ENCODE assay signal across 8 cellular contexts in genomic region chr13:77737583-77738200, GRCh38. TPM values are rescaled to one million over a fixed set of nuclear protein-coding genes. Genes with fewer than 3 reads are reported as not detected.
DNase-seq lines count a peak whose midpoint lies in the region; ATAC-seq, FAIRE-seq and TF ChIP-seq lines count a peak whose summit lies in the region.
"Had no signal": no experiment of that assay in that cellular context is flagged by ENCODE, and none has a peak within 500 bp of the region (broad histone marks: within the 10 kb centered on the region; RNA-seq: fewer than 3 reads in every experiment).

No MANE protein-coding gene starts in this region.

- intact Hi-C loops in GM12878 (cut with micrococcal nuclease; ENCODE audit: unreplicated experiment) = no loop called here

- FAIRE-seq in GM12878 (lab: Jason Lieb, UNC) = no peak

- ATAC-seq in GM18907 (IDR thresholded peaks at IDR 0.05; ENCODE audit: unreplicated experiment) (peak; percentile 91), GM21367 (IDR thresholded peaks at IDR 0.05; ENCODE audit: unreplicated experiment) (peak; percentile 53), HG03039 (IDR thresholded peaks at IDR 0.05; ENCODE audit: unreplicated experiment) (peak; percentile 93), GM12878 (peak; percentile 77)

- TF ChIP-seq POLR2A in GM12878 (IDR thresholded peaks at IDR 0.05; ENCODE audit: low read depth, low read length) = no peak

- peaks cover 0 to 3% of the 10 kb centered on the region in 2 experiments; a peak in 3 of 4 replicates for H3K36me3 ChIP-seq in GM12878 (ENCODE audit: control insufficient read depth in 2 of 2, insufficient read depth in 2 of 2, low read length in 1 of 2)

- no peak for TF ChIP-seq CTCF in GM12878 (IDR thresholded peaks at IDR 0.05 in 2 of 3, conservative IDR thresholded peaks at IDR 0.05 in 1 of 3; ENCODE audit: control insufficient read depth in 2 of 3, extremely low read depth in 1 of 3, insufficient read depth in 1 of 3, low read depth in 3 of 3, low read length in 3 of 3)

- WGBS in GM12878 (ENCODE audit: insufficient coverage, insufficient replicate concordance, low lambda C conversion rate, missing lambda C conversion rate) = 45% methylated on average over 2 of the region's 2 CpGs

- no TSS peak for BruUV-seq in GM12878 (replicated peaks; lab: Mats Ljungman, UMichigan)

- TF ChIP-seq EP300 in GM12878 (IDR thresholded peaks at IDR 0.05; ENCODE audit: borderline replicate concordance in 1 of 2, control insufficient read depth in 1 of 2, low read depth in 2 of 2, low read length in 2 of 2) = no peak

- H2AFZ ChIP-seq in GM12878 (ENCODE audit: control insufficient read depth, low read depth, low read length) = no peak overlapping the region

- no peak overlapping the region for H3K9ac ChIP-seq in GM12878 (ENCODE audit: control insufficient read depth, insufficient read depth, low read length)

- no peaks in the 10 kb centered on the region for H3K27me3 ChIP-seq in GM12878 (replicated peaks in 1 of 2; ENCODE audit: control insufficient read depth in 2 of 2, insufficient read depth in 2 of 2, low read length in 1 of 2)

- no peaks in the 10 kb centered on the region for H3K9me3 ChIP-seq in GM12878 (replicated peaks; ENCODE audit: control insufficient read depth, insufficient read depth, low read length)

- H3K79me2 ChIP-seq in GM12878 (ENCODE audit: control insufficient read depth, insufficient read depth, low read length) = no peaks in the 10 kb centered on the region

- RAD21 ChIA-PET in GM12878 (lab: Charles Lee; ENCODE audit: unreplicated experiment) = interaction anchor here (1.1 kb wide), 1 partner anchor 36 kb away, joined by 3 read pairs; no protein-coding TSS in a partner anchor

- SMC1A ChIA-PET in GM12878 (lab: Charles Lee; ENCODE audit: uncharacterized antibody, unreplicated experiment) = interaction anchor here (0.6 to 1.3 kb wide), 7 partner anchors 7 to 144 kb away, joined by 3 to 4 read pairs (median 3); no protein-coding TSS in a partner anchor

- no peaks in the 10 kb centered on the region for H4K20me1 ChIP-seq in GM12878 (ENCODE audit: control insufficient read depth, insufficient read depth)

- no peak overlapping the region for H3K4me2 ChIP-seq in GM12878 (ENCODE audit: control insufficient read depth, insufficient read depth)

- POLR2A ChIA-PET in GM12878 (lab: Charles Lee) = interaction anchor here (1.0 kb wide), 1 partner anchor 11 kb away, joined by 6 read pairs; no protein-coding TSS in a partner anchor

- no peak for TF ChIP-seq RAD21 in GM12878 (IDR thresholded peaks at IDR 0.05; ENCODE audit: insufficient read depth, low read depth, low read length)

- CTCF ChIA-PET in GM12878 (lab: Yijun Ruan, JAX) = interaction anchor here (0.7 to 1.1 kb wide), 5 partner anchors 13 to 245 kb away, joined by 3 to 4 read pairs (median 3); no protein-coding TSS in a partner anchor

- no peak overlapping the region for H3K4me3 ChIP-seq in GM12878

- DNase-seq in GM12878 (ENCODE audit: low read depth, low spot score) = no peak
- no peak for DNase-seq in SW 1271 (lab: John Stamatoyannopoulos, UW)
- DNase-seq in central memory CD4-positive, alpha-beta T cell = no peak
- DNase-seq in SIG-M5 (lab: John Stamatoyannopoulos, UW) = no peak
- DNase-seq: KG1 had no signal

- H3K4me1 ChIP-seq in GM12878 (ENCODE audit: control insufficient read depth, insufficient read depth, low read length) = no peaks in the 10 kb centered on the region

- no peak overlapping the region for H3K27ac ChIP-seq in GM12878 (ENCODE audit: control insufficient read depth, insufficient read depth)

- in situ Hi-C loops in GM12878 (cut with MboI) = no loop called here

TF ChIP-seq in GM12878, 131 proteins besides CTCF, POLR2A, EP300 and RAD21:
- peak; percentile 27; the same call in 1 of the 2 replicates for TF ChIP-seq JUNB (IDR thresholded peaks at IDR 0.05)
- TF ChIP-seq NFIC (IDR thresholded peaks at IDR 0.05; ENCODE audit: low read depth, low read length) = peak; percentile 24; the same call in 1 of the 2 replicates
- TF ChIP-seq CREB1 (IDR thresholded peaks at IDR 0.05; ENCODE audit: low read depth) = 0 out of 2 replicates have a peak, but pooled peaks have one; percentile 22
- TF ChIP-seq, protein P1, sequence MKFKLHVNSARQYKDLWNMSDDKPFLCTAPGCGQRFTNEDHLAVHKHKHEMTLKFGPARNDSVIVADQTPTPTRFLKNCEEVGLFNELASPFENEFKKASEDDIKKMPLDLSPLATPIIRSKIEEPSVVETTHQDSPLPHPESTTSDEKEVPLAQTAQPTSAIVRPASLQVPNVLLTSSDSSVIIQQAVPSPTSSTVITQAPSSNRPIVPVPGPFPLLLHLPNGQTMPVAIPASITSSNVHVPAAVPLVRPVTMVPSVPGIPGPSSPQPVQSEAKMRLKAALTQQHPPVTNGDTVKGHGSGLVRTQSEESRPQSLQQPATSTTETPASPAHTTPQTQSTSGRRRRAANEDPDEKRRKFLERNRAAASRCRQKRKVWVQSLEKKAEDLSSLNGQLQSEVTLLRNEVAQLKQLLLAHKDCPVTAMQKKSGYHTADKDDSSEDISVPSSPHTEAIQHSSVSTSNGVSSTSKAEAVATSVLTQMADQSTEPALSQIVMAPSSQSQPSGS (IDR thresholded peaks at IDR 0.05; ENCODE audit: low read length) = 0 out of 2 replicates have a peak, but pooled peaks have one; percentile 16
- TF ChIP-seq MTA2 (IDR thresholded peaks at IDR 0.05; ENCODE audit: low read depth) = no peak

RNA-seq across cellular contexts. Expression of gene SLAIN1, which starts 40.2 kb away (rescaled TPM):
- 77.0 and 94.9 TPM in 2 replicates for total RNA-seq in GM12878 (2013; cell fraction: nucleolus; rRNA removed)
- total RNA-seq in GM12878 (2014; rRNA removed) = 72.5 and 88.7 TPM in 2 replicates
- total RNA-seq in GM12878 (2014; rRNA removed; fragmentation: Illumina TruSeq; extraction: Trizol) = 85.2 and 86.5 TPM in 2 replicates
- total RNA-seq in GM12878 (2021) = 57.3 and 58.5 TPM in 2 replicates
- polyA plus RNA-seq in GM12878 (2011; ENCODE audit: low read depth) = 23.5 TPM
- 140 and 174 TPM in 2 replicates for polyA plus RNA-seq in GM12878 (2011; rRNA removed)
- 64.7 and 76.5 TPM in 2 replicates for polyA plus RNA-seq in GM12878 (2011; cell fraction: cytosol; rRNA removed)
- 54.6 and 60.5 TPM in 2 replicates for polyA plus RNA-seq in GM12878 (2011; cell fraction: nucleus; rRNA removed)
- polyA plus RNA-seq in GM12878 (2012) = 24.1 and 36.5 TPM in 2 replicates
- polyA plus RNA-seq in GM12878 (2014; fragmentation: Illumina TruSeq; extraction: Trizol) = 98.4 and 167 TPM in 2 replicates
- 10 to 100 TPM; 26.8 to 35.1 TPM for polyA plus RNA-seq in GM12878 (2014; fragmentation: Nextera tagmentation; extraction: Ambion mirVana)
- 45.1 and 56.6 TPM in 2 replicates for polyA plus RNA-seq in GM12878 (2014; rRNA removed)
- 10 to 100 TPM; 11.9 to 12.3 TPM for polyA plus RNA-seq in GM12878 (2016; fragmentation: Nextera tagmentation; extraction: Ambion mirVana)
- 107 and 169 TPM in 2 replicates for polyA minus RNA-seq in GM12878 (2011; rRNA and poly(A)+ RNA removed)
- polyA minus RNA-seq in GM12878 (2011; cell fraction: cytosol; rRNA and poly(A)+ RNA removed) = 31.7 and 34.1 TPM in 2 replicates
- polyA minus RNA-seq in GM12878 (2011; cell fraction: nucleus; rRNA and poly(A)+ RNA removed) = 85.0 and 121 TPM in 2 replicates
